1 cellular context compared by ENCODE assay signal in genomic region chr19:1651061-1651547, GRCh38.
TF ChIP-seq lines count a peak whose summit lies in the region.

No MANE protein-coding gene starts in this region.

TF ChIP-seq in GM12878, 131 proteins besides CTCF, POLR2A, EP300 and RAD21 (continued from another document):
- TF ChIP-seq CEBPZ (IDR thresholded peaks at IDR 0.05; ENCODE audit: low read depth, low read length) (no peak), NR2C2 (IDR thresholded peaks at IDR 0.05; ENCODE audit: borderline replicate concordance, control insufficient read depth, insufficient read length, low read depth) (no peak), JUNB (IDR thresholded peaks at IDR 0.05) (no peak)
TF ChIP-seq in GM12878: peak in this region for 29.
